ENCODE assay signal across 8 cellular contexts in genomic region chr17:62626719-62627218, GRCh38. TPM values are rescaled to one million over a fixed set of nuclear protein-coding genes. Genes with fewer than 3 reads are reported as not detected.
DNase-seq lines count a peak whose midpoint lies in the region; FAIRE-seq and TF ChIP-seq lines count a peak whose summit lies in the region.

No MANE protein-coding gene starts in this region.

- no peak for FAIRE-seq in D721Med (lab: Jason Lieb, UNC)

- H3K4me3 ChIP-seq in mucosa of rectum (ENCODE audit: low read length in 2 of 2) = peak overlapping the region; percentile 57 to 63

- H3K27me3 Mint-ChIP-seq in endothelial cell (ENCODE audit: unreplicated experiment) = peaks cover 28% of the 10 kb centered on the region

- TF ChIP-seq CTCF in RWPE1 (conservative IDR thresholded peaks at IDR 0.05; ENCODE audit: low read depth) = no peak
- TF ChIP-seq CTCF in endothelial cell (IDR thresholded peaks at IDR 0.05; ENCODE audit: unreplicated experiment) = no peak
- TF ChIP-seq CTCF in D721Med (IDR thresholded peaks at IDR 0.05; ENCODE audit: insufficient read depth, missing control alignments) = no peak

- peak overlapping the region; percentile 86 for H3K4me3 Mint-ChIP-seq in endothelial cell (ENCODE audit: unreplicated experiment)

- H3K27me3 ChIP-seq in mucosa of rectum (ENCODE audit: control insufficient read depth in 2 of 2, insufficient read depth in 2 of 2, low read length in 2 of 2) = peaks cover 7 to 15% of the 10 kb centered on the region in 2 donors

- no peaks in the 10 kb centered on the region for H3K9me3 ChIP-seq in mucosa of rectum (ENCODE audit: control insufficient read depth in 2 of 2, low read length in 2 of 2)

- no peak overlapping the region for H3K9ac ChIP-seq in mucosa of rectum (ENCODE audit: low read depth in 1 of 2, low read length in 2 of 2)

- POLR2A ChIA-PET in RWPE1 (lab: Yijun Ruan, JAX; ENCODE audit: low non-redundant PET) = no interaction called here

- CTCF ChIA-PET in RWPE1 (lab: Yijun Ruan, JAX) = interaction anchor here (0.6 kb wide), 1 partner anchor 772 kb away, joined by 3 read pairs; no protein-coding TSS in a partner anchor

- H3K36me3 ChIP-seq in mucosa of rectum (ENCODE audit: control insufficient read depth in 2 of 2, insufficient read depth in 2 of 2, low read length in 2 of 2) = no peaks in the 10 kb centered on the region

- H3K27ac ChIP-seq in RWPE1 (peak overlapping the region; percentile 82), mucosa of rectum (ENCODE audit: low read depth in 2 of 2, low read length in 2 of 2) (peak overlapping the region; percentile 51 to 65)

- H3K4me1 Mint-ChIP-seq in endothelial cell (ENCODE audit: unreplicated experiment) = peaks cover 43% of the 10 kb centered on the region

- peaks cover 20% of the 10 kb centered on the region for H3K36me3 Mint-ChIP-seq in endothelial cell (ENCODE audit: low read depth, unreplicated experiment)

- DNase-seq in NCI-H1417 (lab: John Stamatoyannopoulos, UW) (peak in 2 of 3 experiments; percentile 33), NCI-H1417 treated with DMSO at 0.1 percent for 48 hours (lab: John Stamatoyannopoulos, UW) (no peak), RWPE1 (ENCODE audit: low spot score) (peak; percentile 40), endothelial cell (ENCODE audit: low spot score) (peak; percentile 62), D721Med (ENCODE audit: insufficient read length, low spot score) (no peak), GF-D8 (lab: John Stamatoyannopoulos, UW) (no peak)
- no peak for DNase-seq in effector CD4-positive, alpha-beta T cell

- no peaks in the 10 kb centered on the region for H3K9me3 Mint-ChIP-seq in endothelial cell (ENCODE audit: unreplicated experiment)

- H3K4me1 ChIP-seq in mucosa of rectum (ENCODE audit: control insufficient read depth in 2 of 2, insufficient read depth in 2 of 2, low read length in 2 of 2) = peaks cover 0 to 8% of the 10 kb centered on the region in 2 donors

- H3K27ac Mint-ChIP-seq in endothelial cell (ENCODE audit: unreplicated experiment) = no peak overlapping the region

RNA-seq across cellular contexts. Expression of gene MRC2, which starts 0.7 kb away (rescaled TPM):
- total RNA-seq in endothelial cell (ENCODE audit: unreplicated experiment) = 120 TPM

Comparison
In these comparisons a context has a peak if more than half of its experiments do, and no peak if none do; other contexts are left out.
1. DNase-seq: peak in NCI-H1417 (2 of 3), RWPE1 (single experiment) and endothelial cell (single experiment); none in NCI-H1417 treated with DMSO at 0.1 percent for 48 hours (single experiment), D721Med (single experiment), effector CD4-positive, alpha-beta T cell (single experiment) and GF-D8 (single experiment).